8 cellular contexts compared by ENCODE assay signal in genomic region chr3:190883973-190884832, GRCh38. TPM values are rescaled to one million over a fixed set of nuclear protein-coding genes. Genes with fewer than 3 reads are reported as not detected.
DNase-seq lines count a peak whose midpoint lies in the region; ATAC-seq and TF ChIP-seq lines count a peak whose summit lies in the region.

No MANE protein-coding gene starts in this region.

- no peak overlapping the region for H3K27ac ChIP-seq in sigmoid colon

- no peaks in the 10 kb centered on the region for H3K4me1 ChIP-seq in sigmoid colon

- no peaks in the 10 kb centered on the region for H3K9me3 ChIP-seq in sigmoid colon

- 25 to 31% methylated on average over 7 of the region's 7 CpGs for WGBS in sigmoid colon, 2 donors

- no peak for TF ChIP-seq EP300 in sigmoid colon (IDR thresholded peaks at IDR 0.05)

- peak; percentile 90 for ATAC-seq in GM18868 (IDR thresholded peaks at IDR 0.05; ENCODE audit: unreplicated experiment)
- ATAC-seq in HG03103 (IDR thresholded peaks at IDR 0.05; ENCODE audit: low read depth, unreplicated experiment) = peak; percentile 81

- no peak for TF ChIP-seq POLR2A in sigmoid colon (IDR thresholded peaks at IDR 0.05)

- no peaks in the 10 kb centered on the region for H3K36me3 ChIP-seq in sigmoid colon

- peak in 3 of 4 experiments; percentile 33 to 85 (median 50) for TF ChIP-seq CTCF in sigmoid colon (IDR thresholded peaks at IDR 0.05)

- H3K4me3 ChIP-seq in sigmoid colon = no peak overlapping the region

- DNase-seq in D341Med (ENCODE audit: low spot score) = peak; percentile 53
- peak; percentile 42 for DNase-seq in NCI-H2107 (lab: John Stamatoyannopoulos, UW)
- peak; percentile 29 to 44 for DNase-seq in activated CD4-positive, alpha-beta T cell treated with anti-CD3 and anti-CD28 coated beads, Interleukin-2, amount 50 U/mL, for 48 hours
- DNase-seq in glomerular visceral epithelial cell (ENCODE audit: extremely low spot score) = peak; percentile 67
- no peak for DNase-seq in sigmoid colon
- no peak for DNase-seq in T-helper 9 cell

- H3K27me3 ChIP-seq in sigmoid colon = no peaks in the 10 kb centered on the region

- intact Hi-C loops in sigmoid colon (cut with DNase I) = loop anchor here (10.0 kb wide), 1 partner anchor 171 kb away; no protein-coding TSS in a partner anchor

RNA-seq across cellular contexts. Expression of gene GMNC, which starts 21.7 kb away (rescaled TPM):
- total RNA-seq in sigmoid colon = not detected
- polyA plus RNA-seq in sigmoid colon = under 1 TPM in 1 of 3 donors, not detected in 2; 0.01 TPM

Comparison
In these comparisons a context has a peak if more than half of its experiments do, and no peak if none do; other contexts are left out.
1. DNase-seq: peak in D341Med (single experiment), NCI-H2107 (single experiment), activated CD4-positive, alpha-beta T cell treated with anti-CD3 and anti-CD28 coated beads, Interleukin-2, amount 50 U/mL, for 48 hours (2 of 2) and glomerular visceral epithelial cell (single experiment); none in sigmoid colon (single experiment) and T-helper 9 cell (single experiment).